ENCODE assay signal across 10 cellular contexts in the genomic region with DNA sequence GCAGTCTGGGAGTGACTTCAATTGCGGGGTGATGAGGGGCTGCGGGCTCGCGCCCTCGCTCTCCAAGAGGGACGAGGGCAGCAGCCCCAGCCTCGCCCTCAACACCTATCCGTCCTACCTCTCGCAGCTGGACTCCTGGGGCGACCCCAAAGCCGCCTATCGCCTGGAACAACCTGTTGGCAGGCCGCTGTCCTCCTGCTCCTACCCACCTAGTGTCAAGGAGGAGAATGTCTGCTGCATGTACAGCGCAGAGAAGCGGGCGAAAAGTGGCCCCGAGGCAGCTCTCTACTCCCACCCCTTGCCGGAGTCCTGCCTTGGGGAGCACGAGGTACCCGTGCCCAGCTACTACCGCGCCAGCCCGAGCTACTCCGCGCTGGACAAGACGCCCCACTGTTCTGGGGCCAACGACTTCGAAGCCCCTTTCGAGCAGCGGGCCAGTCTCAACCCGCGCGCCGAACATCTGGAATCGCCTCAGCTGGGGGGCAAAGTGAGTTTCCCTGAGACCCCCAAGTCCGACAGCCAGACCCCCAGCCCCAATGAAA. TPM values are rescaled to one million over a fixed set of nuclear protein-coding genes. Genes with fewer than 3 reads are reported as not detected.
DNase-seq lines count a peak whose midpoint lies in the region; ATAC-seq, FAIRE-seq and TF ChIP-seq lines count a peak whose summit lies in the region.
"Had no signal": no experiment of that assay in that cellular context is flagged by ENCODE, and none has a peak within 500 bp of the region (broad histone marks: within the 10 kb centered on the region; RNA-seq: fewer than 3 reads in every experiment).

No MANE protein-coding gene starts in this region.

- FAIRE-seq in H54 (lab: Jason Lieb, UNC), result no peak
- FAIRE-seq: endometrium had no signal

- H3K27ac Mint-ChIP-seq in T-helper 2 cell treated with Interferon-gamma antibody and Interleukin-4, amounts not matched to agents 5 μg/mL and 100 μg/mL, for 36 hours, result no peak overlapping the region
- H3K27ac Mint-ChIP-seq in stimulated activated effector memory CD8-positive, alpha-beta T cell treated with anti-CD3 and anti-CD28 coated beads, Interleukin-12 subunit alpha, Interleukin-12 subunit beta, amount 100 ng/mL, for 72 hours, result no peak overlapping the region

- H3K4me3 Mint-ChIP-seq in T-helper 2 cell treated with Interferon-gamma antibody and Interleukin-4, amounts not matched to agents 5 μg/mL and 100 μg/mL, for 36 hours, result peak overlapping the region; percentile 52
- peak overlapping the region; percentile 63 for H3K4me3 Mint-ChIP-seq in stimulated activated effector memory CD8-positive, alpha-beta T cell treated with anti-CD3 and anti-CD28 coated beads, Interleukin-12 subunit alpha, Interleukin-12 subunit beta, amount 100 ng/mL, for 72 hours

- DNase-seq in T-helper 2 cell treated with Interferon-gamma antibody and Interleukin-4, amounts not matched to agents 5 μg/mL and 100 μg/mL, for 36 hours (ENCODE audit: low spot score), result no peak
- DNase-seq in T-helper 2 cell (no peak), Peyer's patch (no peak), foreskin fibroblast (peak in 1 of 2 donors; percentile 60), hepatic stellate cell (ENCODE audit: low spot score) (no peak), H54 (ENCODE audit: insufficient read length, low spot score) (no peak), CD1c-positive myeloid dendritic cell (ENCODE audit: extremely low spot score) (no peak)
- DNase-seq in stimulated activated effector memory CD8-positive, alpha-beta T cell treated with anti-CD3 and anti-CD28 coated beads, Interleukin-12 subunit alpha, Interleukin-12 subunit beta, amount 100 ng/mL, for 72 hours (ENCODE audit: low spot score in 2 of 2), result no peak

- peaks cover 0 to 11% (median 0%) of the 10 kb centered on the region in 4 donors for H3K9me3 ChIP-seq in Peyer's patch

- TF ChIP-seq CTCF in Peyer's patch (IDR thresholded peaks at IDR 0.05) (no peak), foreskin fibroblast (IDR thresholded peaks at IDR 0.05; ENCODE audit: low read depth, low read length) (no peak)

- H3K27me3 Mint-ChIP-seq in T-helper 2 cell treated with Interferon-gamma antibody and Interleukin-4, amounts not matched to agents 5 μg/mL and 100 μg/mL, for 36 hours (ENCODE audit: low read depth), result peaks cover 95% of the 10 kb centered on the region

- H3K4me3 ChIP-seq in Peyer's patch, result peak overlapping the region; percentile 14 to 46 (median 34)
- peak overlapping the region; percentile 78 to 86 for H3K4me3 ChIP-seq in foreskin fibroblast (ENCODE audit: low read depth in 1 of 2, low read length in 2 of 2)

- peak; percentile 25 for ATAC-seq in stimulated activated effector memory CD8-positive, alpha-beta T cell treated with anti-CD3 and anti-CD28 coated beads, Interleukin-12 subunit alpha, Interleukin-12 subunit beta, amount 100 ng/mL, for 72 hours

- peaks cover 0 to 32% (median 10%) of the 10 kb centered on the region in 4 donors for H3K4me1 ChIP-seq in Peyer's patch

- peak overlapping the region; percentile 0 to 51 (median 22) for H3K27ac ChIP-seq in Peyer's patch

- peaks cover 0 to 61% of the 10 kb centered on the region in 2 donors for H3K27me3 ChIP-seq in Peyer's patch

- H3K36me3 ChIP-seq in Peyer's patch, result no peaks in the 10 kb centered on the region

- peaks cover 27% of the 10 kb centered on the region for H3K4me1 Mint-ChIP-seq in T-helper 2 cell treated with Interferon-gamma antibody and Interleukin-4, amounts not matched to agents 5 μg/mL and 100 μg/mL, for 36 hours (ENCODE audit: low read depth)
- H3K4me1 Mint-ChIP-seq in stimulated activated effector memory CD8-positive, alpha-beta T cell treated with anti-CD3 and anti-CD28 coated beads, Interleukin-12 subunit alpha, Interleukin-12 subunit beta, amount 100 ng/mL, for 72 hours, result peaks cover 52% of the 10 kb centered on the region

- TF ChIP-seq POLR2A in Peyer's patch (IDR thresholded peaks at IDR 0.05), result no peak
- TF ChIP-seq POLR2A in H54 (IDR thresholded peaks at IDR 0.05; ENCODE audit: low read depth, low read length), result no peak

- H3K9me3 Mint-ChIP-seq in T-helper 2 cell treated with Interferon-gamma antibody and Interleukin-4, amounts not matched to agents 5 μg/mL and 100 μg/mL, for 36 hours, result no peaks in the 10 kb centered on the region
- H3K9me3 Mint-ChIP-seq in stimulated activated effector memory CD8-positive, alpha-beta T cell treated with anti-CD3 and anti-CD28 coated beads, Interleukin-12 subunit alpha, Interleukin-12 subunit beta, amount 100 ng/mL, for 72 hours, result no peaks in the 10 kb centered on the region

- H3K36me3 Mint-ChIP-seq in T-helper 2 cell treated with Interferon-gamma antibody and Interleukin-4, amounts not matched to agents 5 μg/mL and 100 μg/mL, for 36 hours (ENCODE audit: low read depth), result no peaks in the 10 kb centered on the region
- H3K36me3 Mint-ChIP-seq in stimulated activated effector memory CD8-positive, alpha-beta T cell treated with anti-CD3 and anti-CD28 coated beads, Interleukin-12 subunit alpha, Interleukin-12 subunit beta, amount 100 ng/mL, for 72 hours, result peaks cover 9% of the 10 kb centered on the region

RNA-seq across cellular contexts. Expression of a gene that starts 0.5 kb away (rescaled TPM):
- 1 to 10 TPM in 1 of 4 donors, not detected in 3; 1.0 TPM for total RNA-seq in Peyer's patch
- total RNA-seq: HT-29 had no signal

RNA-seq across cellular contexts. Expression of a gene that starts 10.7 kb away (rescaled TPM):
- total RNA-seq in Peyer's patch, result 1 to 10 TPM in 1 of 4 donors, not detected in 3; 1.4 TPM

RNA-seq across cellular contexts. Expression of a gene that starts 12.5 kb away (rescaled TPM):
- under 1 TPM in 3 of 4 donors, not detected in 1; 0.40 to 0.76 (median 0.70) TPM for total RNA-seq in Peyer's patch
- total RNA-seq: HT-29 had no signal

RNA-seq across cellular contexts. Expression of a gene that starts 14.5 kb away (rescaled TPM):
- total RNA-seq in Peyer's patch, result 10 to 100 TPM in 1 of 4 donors, 1 to 10 TPM in 2, not detected in 1; 1.7 to 13.2 (median 1.9) TPM

RNA-seq across cellular contexts. Expression of a gene that starts 23.4 kb away (rescaled TPM):
- 1 to 10 TPM in 3 of 4 donors, under 1 TPM in 1; 0.35 to 1.7 (median 1.1) TPM for total RNA-seq in Peyer's patch
